ENCODE assay signal across 23 cellular contexts in genomic region chr10:70564113-70564725, GRCh38. TPM values are rescaled to one million over a fixed set of nuclear protein-coding genes. Genes with fewer than 3 reads are reported as not detected.
A peak's percentile ranks its signal among the peaks of the same experiment; 100 is the strongest.
DNase-seq lines count a peak whose midpoint lies in the region; ATAC-seq and TF ChIP-seq lines count a peak whose summit lies in the region.
"Had no signal": no experiment of that assay in that cellular context is flagged by ENCODE, and none has a peak within 500 bp of the region (broad histone marks: within the 10 kb centered on the region; RNA-seq: fewer than 3 reads in every experiment).

No MANE protein-coding gene starts in this region.

- no peaks in the 10 kb centered on the region for H3K36me3 Mint-ChIP-seq in activated naive CD4-positive, alpha-beta T cell treated with anti-CD3 and anti-CD28 coated beads, Interleukin-2, amount 10 ng/mL, durations not matched to agents 7 days and 5 days
- no peaks in the 10 kb centered on the region for H3K36me3 Mint-ChIP-seq in WTC11

- H3K9me3 ChIP-seq in neuronal stem cell (replicated peaks in 1 of 2; ENCODE audit: control insufficient read depth in 2 of 2, insufficient read depth in 1 of 2, low read depth in 1 of 2, low read length in 2 of 2): no peaks in the 10 kb centered on the region
- H3K9me3 ChIP-seq in aorta (ENCODE audit: control insufficient read depth, low read length): no peaks in the 10 kb centered on the region

- H3K4me1 Mint-ChIP-seq in activated naive CD4-positive, alpha-beta T cell treated with anti-CD3 and anti-CD28 coated beads, Interleukin-2, amount 10 ng/mL, durations not matched to agents 7 days and 5 days: peaks cover 12% of the 10 kb centered on the region
- peaks cover 9% of the 10 kb centered on the region for H3K4me1 Mint-ChIP-seq in WTC11

- WGBS in neuronal stem cell (ENCODE audit: extremely low coverage in 2 of 2, insufficient read length in 2 of 2, insufficient replicate concordance in 1 of 2), 2 donors: no CpG with 5 or more reads among the region's 21 CpGs
- WGBS in aorta, 2 donors: 96% methylated on average over 21 of the region's 21 CpGs

- CTCF ChIA-PET in activated naive CD4-positive, alpha-beta T cell treated with anti-CD3 and anti-CD28 coated beads, Interleukin-2, amount 10 ng/mL, durations not matched to agents 7 days and 5 days (lab: Charles Lee): no interaction called here
- CTCF ChIA-PET in WTC11 (lab: Charles Lee): no interaction called here

- POLR2A ChIA-PET in WTC11 (lab: Charles Lee): no interaction called here

- ATAC-seq in WTC11 (no peak), aorta (ENCODE audit: low FRiP score) (no peak), HG03097 (IDR thresholded peaks at IDR 0.05; ENCODE audit: low FRiP score, unreplicated experiment) (no peak)

- H2BK5ac ChIP-seq in neuronal stem cell (ENCODE audit: low read length): no peak overlapping the region

- H2AFZ ChIP-seq in neuronal stem cell (ENCODE audit: low read length): no peak overlapping the region

- no peak overlapping the region for H4K91ac ChIP-seq in neuronal stem cell (ENCODE audit: low read depth, low read length, poor library complexity)

- H3K4me3 ChIP-seq in neuronal stem cell (ENCODE audit: low read length in 2 of 2) (no peak overlapping the region), aorta (ENCODE audit: low read length in 2 of 2) (no peak overlapping the region)
- H3K4me3 ChIP-seq: K562 had no signal

- H3K4me1 ChIP-seq in neuronal stem cell (ENCODE audit: control insufficient read depth in 2 of 2, insufficient read depth in 1 of 2, low read depth in 1 of 2, low read length in 2 of 2) (peaks cover 0 to under 1% of the 10 kb centered on the region in 2 donors), aorta (ENCODE audit: control insufficient read depth in 1 of 2, insufficient read depth in 2 of 2, low read length in 2 of 2) (no peaks in the 10 kb centered on the region)

- H3K9ac ChIP-seq in neuronal stem cell (ENCODE audit: low read depth, low read length, poor library complexity): peak overlapping the region; percentile 24

- no peaks in the 10 kb centered on the region for H3K79me1 ChIP-seq in neuronal stem cell (ENCODE audit: low read depth, low read length)

- no peak overlapping the region for H3K4ac ChIP-seq in neuronal stem cell (ENCODE audit: low read length)

- H3K27ac Mint-ChIP-seq in activated naive CD4-positive, alpha-beta T cell treated with anti-CD3 and anti-CD28 coated beads, Interleukin-2, amount 10 ng/mL, durations not matched to agents 7 days and 5 days: no peak overlapping the region
- no peak overlapping the region for H3K27ac Mint-ChIP-seq in WTC11

- no peak overlapping the region for H2BK15ac ChIP-seq in neuronal stem cell (ENCODE audit: low read length)

- no peaks in the 10 kb centered on the region for H3K9me3 Mint-ChIP-seq in activated naive CD4-positive, alpha-beta T cell treated with anti-CD3 and anti-CD28 coated beads, Interleukin-2, amount 10 ng/mL, durations not matched to agents 7 days and 5 days
- H3K9me3 Mint-ChIP-seq in WTC11: no peaks in the 10 kb centered on the region

- H3K27ac ChIP-seq in neuronal stem cell (replicated peaks; ENCODE audit: low read length) (no peak overlapping the region), aorta (ENCODE audit: low read depth in 1 of 2, low read length in 2 of 2) (no peak overlapping the region)

- no peak overlapping the region for H3K14ac ChIP-seq in neuronal stem cell (ENCODE audit: low read length)

- no peak overlapping the region for H3K4me3 Mint-ChIP-seq in activated naive CD4-positive, alpha-beta T cell treated with anti-CD3 and anti-CD28 coated beads, Interleukin-2, amount 10 ng/mL, durations not matched to agents 7 days and 5 days
- H3K4me3 Mint-ChIP-seq in WTC11: no peak overlapping the region

- no peak overlapping the region for H2BK12ac ChIP-seq in neuronal stem cell (ENCODE audit: low read length)

- peak overlapping the region; percentile 52 for H3K18ac ChIP-seq in neuronal stem cell (ENCODE audit: low read length)

- H4K8ac ChIP-seq in neuronal stem cell (ENCODE audit: low read depth, low read length): no peak overlapping the region

- peak; percentile 6 for DNase-seq in activated naive CD4-positive, alpha-beta T cell treated with anti-CD3 and anti-CD28 coated beads, Interleukin-2, amount 10 ng/mL, durations not matched to agents 7 days and 5 days
- DNase-seq in activated naive CD4-positive, alpha-beta T cell treated with anti-CD3 and anti-CD28 coated beads, Interleukin-2, amount 50 U/mL, for 16 hours: no peak
- DNase-seq in WTC11 (ENCODE audit: low spot score): peak; percentile 8
- DNase-seq in neuronal stem cell (ENCODE audit: low spot score): no peak
- DNase-seq in aorta: peak; percentile 39 to 62
- DNase-seq in activated T-cell treated with anti-CD3 and anti-CD28 coated beads for 4 hours: no peak
- DNase-seq: EL, GF-D8, MM.1S, NCI-H1048, NCI-H1436, NCI-H187 treated with DMSO at 0.1 percent for 48 hours, NCI-H2107, NCI-H446 treated with DMSO at 0.1 percent for 48 hours, NCI-H526 treated with DMSO at 0.1 percent for 48 hours, PC-3, SHP77 had no signal

- H3K27me3 ChIP-seq in neuronal stem cell (ENCODE audit: control insufficient read depth in 3 of 3, insufficient read depth in 3 of 3, low read depth in 1 of 3, low read length in 3 of 3) (no peaks in the 10 kb centered on the region), aorta (ENCODE audit: control insufficient read depth in 1 of 2, insufficient read depth in 2 of 2, low read length in 1 of 2) (no peaks in the 10 kb centered on the region)

- TF ChIP-seq CTCF in WTC11 (IDR thresholded peaks at IDR 0.05): no peak

- H3K36me3 ChIP-seq in neuronal stem cell (replicated peaks in 1 of 2; ENCODE audit: control insufficient read depth in 2 of 2, insufficient read depth in 2 of 2, low read length in 2 of 2) (no peaks in the 10 kb centered on the region), aorta (ENCODE audit: control insufficient read depth in 1 of 2, insufficient read depth in 2 of 2, low read length in 1 of 2) (no peaks in the 10 kb centered on the region)

- intact Hi-C loops in aorta (cut with DNase I): no loop called here

- H2BK120ac ChIP-seq in neuronal stem cell (ENCODE audit: low read depth, low read length): no peak overlapping the region

- H3K23ac ChIP-seq in neuronal stem cell (ENCODE audit: low read depth, low read length, poor library complexity): peak overlapping the region; percentile 44

- H3K27me3 Mint-ChIP-seq in activated naive CD4-positive, alpha-beta T cell treated with anti-CD3 and anti-CD28 coated beads, Interleukin-2, amount 10 ng/mL, durations not matched to agents 7 days and 5 days: peaks cover 43% of the 10 kb centered on the region
- no peaks in the 10 kb centered on the region for H3K27me3 Mint-ChIP-seq in WTC11 (ENCODE audit: low read depth)

- H2AK5ac ChIP-seq in neuronal stem cell (ENCODE audit: low read depth, low read length): peak overlapping the region; percentile 25

- no peak overlapping the region for H3K4me2 ChIP-seq in neuronal stem cell (ENCODE audit: insufficient read depth, low read length, poor library complexity, severe bottlenecking)

TF ChIP-seq in WTC11, 78 proteins besides CTCF, POLR2A, EP300 and RAD21:
- TF ChIP-seq MAX (CRISPR knock-in tag; IDR thresholded peaks at IDR 0.05): no peak
- no peak for TF ChIP-seq AFF4 (CRISPR knock-in tag; IDR thresholded peaks at IDR 0.05; ENCODE audit: borderline replicate concordance)
- TF ChIP-seq ATF6 (CRISPR knock-in tag; IDR thresholded peaks at IDR 0.05): no peak
- no peak for TF ChIP-seq GTF2I (CRISPR knock-in tag; conservative IDR thresholded peaks at IDR 0.05)

RNA-seq across cellular contexts. Expression of gene PRF1, which starts 38.3 kb away (rescaled TPM):
- total RNA-seq in WTC11 (2021) (0.11 to 0.18 TPM (median 0.16 TPM) in 3 replicates), aorta (1 to 10 TPM; 3.2 to 6.1 TPM)
- polyA plus RNA-seq in neuronal stem cell (2013, experiment 1 of 2): not detected
- not detected for polyA plus RNA-seq in neuronal stem cell (2013, experiment 2 of 2)
- 1 to 10 TPM; 1.3 to 6.1 TPM for polyA plus RNA-seq in aorta
- total RNA-seq: A172, H4, LHCN-M2, PC-3, RPMI7951 had no signal

Comparison
In these comparisons a context has a peak if more than half of its experiments do, and no peak if none do; other contexts are left out.
1. DNase-seq: peak in activated naive CD4-positive, alpha-beta T cell treated with anti-CD3 and anti-CD28 coated beads, Interleukin-2, amount 10 ng/mL, durations not matched to agents 7 days and 5 days (single experiment), WTC11 (single experiment) and aorta (2 of 2); none in activated naive CD4-positive, alpha-beta T cell treated with anti-CD3 and anti-CD28 coated beads, Interleukin-2, amount 50 U/mL, for 16 hours (single experiment), neuronal stem cell (single experiment) and activated T-cell treated with anti-CD3 and anti-CD28 coated beads for 4 hours (single experiment).